Comparison of ENCODE assay signal across 24 cellular contexts in the genomic region with DNA sequence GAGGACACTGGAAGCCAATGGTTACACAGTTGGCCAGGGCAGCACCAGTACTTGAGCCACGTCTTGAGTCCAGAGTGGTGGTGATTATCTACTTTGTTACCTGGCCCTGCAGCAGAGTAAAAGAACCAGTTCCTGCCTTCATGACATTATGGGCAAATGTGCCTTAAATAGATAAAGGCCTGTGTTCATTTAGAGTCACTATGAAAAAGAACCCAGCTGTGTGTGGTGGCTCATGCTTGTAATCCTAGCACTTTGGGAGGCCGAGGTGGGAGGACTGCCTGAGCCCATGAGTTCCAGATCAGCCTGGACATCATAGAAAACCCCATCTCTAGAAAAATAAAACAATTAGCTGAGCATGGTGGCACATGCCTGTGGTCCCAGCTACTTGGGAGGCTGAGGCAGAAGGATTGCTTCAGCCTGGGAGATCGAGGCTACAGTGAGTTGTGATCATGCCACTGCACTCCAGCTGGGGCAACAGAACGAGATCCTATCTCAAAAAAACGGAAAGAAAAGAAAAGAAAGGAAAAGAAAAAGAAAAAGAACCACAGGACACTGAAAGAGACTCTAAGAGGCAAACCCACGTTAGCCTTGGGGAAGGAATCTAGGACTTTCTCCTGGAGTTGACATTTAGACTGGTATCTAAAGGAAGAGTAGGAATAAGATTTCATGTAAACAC. TPM values are rescaled to one million over a fixed set of nuclear protein-coding genes. Genes with fewer than 3 reads are reported as not detected.
"Had no signal": no experiment of that assay in that cellular context is flagged by ENCODE, and none has a peak within 500 bp of the region (broad histone marks: within the 10 kb centered on the region; RNA-seq: fewer than 3 reads in every experiment).

No MANE protein-coding gene starts in this region.

- H3K36me3 Mint-ChIP-seq: natural killer cell treated with Interleukin-12 subunit alpha and Interleukin-12 subunit beta and Interleukin-15 and Interleukin-18, amount 100 ng/mL, for 72 hours had no signal

- H3K27ac Mint-ChIP-seq: natural killer cell treated with Interleukin-12 subunit alpha and Interleukin-12 subunit beta and Interleukin-15 and Interleukin-18, amount 100 ng/mL, for 72 hours; progenitor cell of endocrine pancreas had no signal

- H3K4me3 Mint-ChIP-seq: natural killer cell treated with Interleukin-12 subunit alpha and Interleukin-12 subunit beta and Interleukin-15 and Interleukin-18, amount 100 ng/mL, for 72 hours had no signal

- DNase-seq: effector memory CD4-positive, alpha-beta T cell; foreskin melanocyte; head of caudate nucleus; kidney; left cardiac atrium; left ventricle myocardium superior; mesenchymal stem cell; midbrain; nucleus accumbens; pancreas; small intestine; stimulated activated CD4-positive, alpha-beta T cell treated with anti-CD3 and anti-CD28 coated beads, Interleukin-12 subunit alpha, Interleukin-12 subunit beta, amount 100 ng/mL, for 4 hours; stimulated activated naive CD4-positive, alpha-beta T cell treated with Interleukin-2 at 50 U/mL for 16 hours; tibial artery; upper lobe of right lung had no signal

- ATAC-seq: left cardiac atrium; left ventricle myocardium superior; natural killer cell treated with Interleukin-12 subunit alpha and Interleukin-12 subunit beta and Interleukin-15 and Interleukin-18, amount 100 ng/mL, for 72 hours; pancreas; right cardiac atrium; upper lobe of right lung had no signal

- H3K27me3 Mint-ChIP-seq: natural killer cell treated with Interleukin-12 subunit alpha and Interleukin-12 subunit beta and Interleukin-15 and Interleukin-18, amount 100 ng/mL, for 72 hours; progenitor cell of endocrine pancreas had no signal

- H3K9me3 ChIP-seq: pancreas, tibial artery, upper lobe of right lung, vagina had no signal

- H3K9me3 Mint-ChIP-seq: natural killer cell treated with Interleukin-12 subunit alpha and Interleukin-12 subunit beta and Interleukin-15 and Interleukin-18, amount 100 ng/mL, for 72 hours; neural progenitor cell had no signal

RNA-seq across cellular contexts. Expression of a gene that starts 25.2 kb away (rescaled TPM):
- total RNA-seq: left cardiac atrium, left ventricle myocardium superior, right cardiac atrium, temporal lobe, vagina had no signal
- polyA plus RNA-seq: right cardiac atrium had no signal

RNA-seq across cellular contexts. Expression of a gene that starts 25.2 kb away (rescaled TPM):
- total RNA-seq: epithelial cell of proximal tubule; hepatocyte; kidney; left cardiac atrium; left ventricle myocardium superior; lung; natural killer cell treated with Interleukin-12 subunit alpha and Interleukin-12 subunit beta and Interleukin-15 and Interleukin-18, amount 100 ng/mL, for 72 hours; pancreas; progenitor cell of endocrine pancreas; right cardiac atrium; temporal lobe; upper lobe of right lung; vagina had no signal
- polyA plus RNA-seq: hepatocyte, lung, pancreas, right cardiac atrium, small intestine had no signal
